Comparison of ENCODE assay signal across 4 cellular contexts in the genomic region with DNA sequence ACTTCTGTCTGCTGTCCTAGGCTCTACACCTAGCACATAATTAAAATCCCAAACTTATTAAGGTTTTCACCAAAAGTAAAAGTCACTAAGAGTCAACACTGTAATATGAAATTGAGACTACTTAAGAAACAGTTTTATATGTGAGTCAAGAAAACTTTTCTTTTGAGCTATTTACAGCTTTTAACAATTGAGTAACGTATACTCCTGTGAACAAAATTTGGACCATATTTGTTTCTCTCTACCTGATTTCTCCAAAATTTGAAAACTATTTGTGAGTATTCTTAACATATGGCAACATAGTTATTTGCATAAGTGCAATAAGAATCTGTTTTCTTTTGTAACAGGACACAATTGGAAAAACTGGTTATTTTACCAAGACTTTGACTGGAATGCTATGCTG. TPM values are rescaled to one million over a fixed set of nuclear protein-coding genes. Genes with fewer than 3 reads are reported as not detected.
"Had no signal": no experiment of that assay in that cellular context is flagged by ENCODE, and none has a peak within 500 bp of the region (broad histone marks: within the 10 kb centered on the region; RNA-seq: fewer than 3 reads in every experiment).

No MANE protein-coding gene starts in this region.

RNA-seq across cellular contexts. Expression of a gene that starts 26.6 kb away (rescaled TPM):
- polyA plus RNA-seq: HepG2, IMR-90, K562 had no signal

RNA-seq across cellular contexts. Expression of a gene that starts 60.0 kb away (rescaled TPM):
- polyA plus RNA-seq: HepG2, IgD-negative memory B cell, IMR-90, K562 had no signal
